ENCODE assay signal across 10 cellular contexts in genomic region chr12:116456307-116456641, GRCh38.
DNase-seq lines count a peak whose midpoint lies in the region; TF ChIP-seq lines count a peak whose summit lies in the region.
"Had no signal": no experiment of that assay in that cellular context is flagged by ENCODE, and none has a peak within 500 bp of the region (broad histone marks: within the 10 kb centered on the region; RNA-seq: fewer than 3 reads in every experiment).

No MANE protein-coding gene starts in this region.

- H3K27me3 Mint-ChIP-seq in HFFc6 (ENCODE audit: insufficient read depth) (peaks cover 1% of the 10 kb centered on the region; the same call in 1 of the 2 replicates), MCF 10A (ENCODE audit: insufficient read depth, unreplicated experiment) (no peaks in the 10 kb centered on the region)

- H2BK120ac ChIP-seq in neuronal stem cell (ENCODE audit: low read depth, low read length): no peak overlapping the region

- H3K4me3 Mint-ChIP-seq in HFFc6 (peak overlapping the region; percentile 80), MCF 10A (ENCODE audit: unreplicated experiment) (no peak overlapping the region)

- POLR2A ChIA-PET in MCF 10A (lab: Yijun Ruan, JAX): no interaction called here

- no peak overlapping the region for H2BK15ac ChIP-seq in neuronal stem cell (ENCODE audit: low read length)

- TF ChIP-seq CTCF in HFFc6 (IDR thresholded peaks at IDR 0.05): no peak
- TF ChIP-seq CTCF in MCF 10A (IDR thresholded peaks at IDR 0.05; ENCODE audit: unreplicated experiment): no peak
- TF ChIP-seq CTCF in spleen (IDR thresholded peaks at IDR 0.05 in 8 of 11, conservative IDR thresholded peaks at IDR 0.05 in 3 of 11): no peak

- no peak overlapping the region for H4K8ac ChIP-seq in neuronal stem cell (ENCODE audit: low read depth, low read length)

- H2BK12ac ChIP-seq in neuronal stem cell (ENCODE audit: low read length): no peak overlapping the region

- H2AFZ ChIP-seq in neuronal stem cell (ENCODE audit: low read length): no peak overlapping the region

- no peak overlapping the region for H3K9ac ChIP-seq in neuronal stem cell (ENCODE audit: low read depth, low read length, poor library complexity)

- H3K14ac ChIP-seq in neuronal stem cell (ENCODE audit: low read length): no peak overlapping the region

- TF ChIP-seq POLR2A in spleen (IDR thresholded peaks at IDR 0.05): no peak

- H3K9me3 Mint-ChIP-seq in HFFc6 (peaks cover 4% of the 10 kb centered on the region; the same call in 1 of the 2 replicates), MCF 10A (ENCODE audit: unreplicated experiment) (no peaks in the 10 kb centered on the region)

- H3K23ac ChIP-seq in neuronal stem cell (ENCODE audit: low read depth, low read length, poor library complexity): no peak overlapping the region

- H3K4ac ChIP-seq in neuronal stem cell (ENCODE audit: low read length): no peak overlapping the region

- CTCF ChIA-PET in MCF 10A (lab: Yijun Ruan, JAX): no interaction called here

- WGBS in spleen, 5 donors: 47 to 63% (median 51%) methylated on average over 8 of the region's 8 CpGs
- WGBS in neuronal stem cell (ENCODE audit: extremely low coverage in 2 of 2, insufficient read length in 2 of 2, insufficient replicate concordance in 1 of 2), 2 donors: no CpG with 5 or more reads among the region's 8 CpGs

- H3K9me3 ChIP-seq in spleen (no peaks in the 10 kb centered on the region), neuronal stem cell (replicated peaks in 1 of 2; ENCODE audit: control insufficient read depth in 2 of 2, insufficient read depth in 1 of 2, low read depth in 1 of 2, low read length in 2 of 2) (no peaks in the 10 kb centered on the region)

- H3K27me3 ChIP-seq in layer of hippocampus (ENCODE audit: control insufficient read depth, insufficient read depth, low read length): no peaks in the 10 kb centered on the region
- H3K27me3 ChIP-seq in spleen (replicated peaks in 1 of 7): peaks cover 0 to 9% (median 0%) of the 10 kb centered on the region in 7 donors
- H3K27me3 ChIP-seq in neuronal stem cell (ENCODE audit: control insufficient read depth in 3 of 3, insufficient read depth in 3 of 3, low read depth in 1 of 3, low read length in 3 of 3): peaks cover 0 to 3% (median 0%) of the 10 kb centered on the region in 3 experiments

- peak overlapping the region; percentile 100 for H3K27ac Mint-ChIP-seq in HFFc6
- peak overlapping the region; percentile 40 for H3K27ac Mint-ChIP-seq in MCF 10A (ENCODE audit: low read depth, unreplicated experiment)

- H3K36me3 Mint-ChIP-seq in HFFc6 (ENCODE audit: low read depth) (0 out of 2 replicates have a peak, but pooled peaks cover 4% of the 10 kb centered on the region), MCF 10A (ENCODE audit: insufficient read depth, unreplicated experiment) (peaks cover 5% of the 10 kb centered on the region)

- intact Hi-C loops in MCF 10A (cut with micrococcal nuclease): no loop called here
- intact Hi-C loops in spleen (cut with DNase I; ENCODE audit: low total_unique reads): no loop called here

- H3K36me3 ChIP-seq in spleen (no peaks in the 10 kb centered on the region), neuronal stem cell (replicated peaks in 1 of 2; ENCODE audit: control insufficient read depth in 2 of 2, insufficient read depth in 2 of 2, low read length in 2 of 2) (no peaks in the 10 kb centered on the region)

- no peak for DNase-seq in HFFc6
- DNase-seq in MCF 10A (ENCODE audit: unreplicated experiment): no peak
- DNase-seq in spleen: peak; percentile 9
- DNase-seq in neuronal stem cell (ENCODE audit: low spot score): no peak
- no peak for DNase-seq in NOMO-1 (lab: John Stamatoyannopoulos, UW; ENCODE audit: unreplicated experiment in 2 of 2)
- no peak for DNase-seq in NK-92 treated with Interleukin-12 subunit alpha and Interleukin-12 subunit beta, amount 100 ng/mL, for 24 hours (lab: John Stamatoyannopoulos, UW)
- no peak for DNase-seq in cerebellum (ENCODE audit: low spot score)
- DNase-seq: Kasumi-1; stimulated activated CD4-positive, alpha-beta T cell treated with anti-CD3 and anti-CD28 coated beads, Interleukin-2, amount 100 ng/mL, for 48 hours had no signal

- no TSS peak for BruUV-seq in MCF 10A (replicated peaks; lab: Mats Ljungman, UMichigan)

- H2AK5ac ChIP-seq in neuronal stem cell (ENCODE audit: low read depth, low read length): no peak overlapping the region

- peaks cover 53% of the 10 kb centered on the region for H3K4me1 Mint-ChIP-seq in HFFc6 (ENCODE audit: low read depth)
- peaks cover 17% of the 10 kb centered on the region for H3K4me1 Mint-ChIP-seq in MCF 10A (ENCODE audit: insufficient read depth, unreplicated experiment)

- H3K4me3 ChIP-seq in spleen: no peak overlapping the region
- no peak overlapping the region for H3K4me3 ChIP-seq in neuronal stem cell (ENCODE audit: low read length in 2 of 2)

- H3K27ac ChIP-seq in layer of hippocampus (ENCODE audit: low read depth, low read length): peak overlapping the region; percentile 2
- H3K27ac ChIP-seq in spleen: peak overlapping the region in 7 of 8 donors; percentile 9 to 65 (median 44)
- H3K27ac ChIP-seq in neuronal stem cell (replicated peaks; ENCODE audit: low read length): no peak overlapping the region

- no peak overlapping the region for H2BK5ac ChIP-seq in neuronal stem cell (ENCODE audit: low read length)

- H3K18ac ChIP-seq in neuronal stem cell (ENCODE audit: low read length): no peak overlapping the region

- H3K4me2 ChIP-seq in neuronal stem cell (ENCODE audit: insufficient read depth, low read length, poor library complexity, severe bottlenecking): no peak overlapping the region

- H3K79me1 ChIP-seq in neuronal stem cell (ENCODE audit: low read depth, low read length): no peaks in the 10 kb centered on the region

- H3K4me1 ChIP-seq in spleen: peaks cover 0 to 35% (median 9%) of the 10 kb centered on the region in 6 donors
- peaks cover 0 to 6% of the 10 kb centered on the region in 2 donors for H3K4me1 ChIP-seq in neuronal stem cell (ENCODE audit: control insufficient read depth in 2 of 2, insufficient read depth in 1 of 2, low read depth in 1 of 2, low read length in 2 of 2)

- H4K91ac ChIP-seq in neuronal stem cell (ENCODE audit: low read depth, low read length, poor library complexity): no peak overlapping the region
